In genomic region chr17:76732734-76733617, GRCh38 we compare ENCODE assay signal across 12 cellular contexts. TPM values are rescaled to one million over a fixed set of nuclear protein-coding genes. Genes with fewer than 3 reads are reported as not detected.
DNase-seq lines count a peak whose midpoint lies in the region; ATAC-seq, FAIRE-seq and TF ChIP-seq lines count a peak whose summit lies in the region.
"Had no signal": no experiment of that assay in that cellular context is flagged by ENCODE, and none has a peak within 500 bp of the region (broad histone marks: within the 10 kb centered on the region; RNA-seq: fewer than 3 reads in every experiment).

No MANE protein-coding gene starts in this region.

- H3K27me3 ChIP-seq in HepG2 (ENCODE audit: control insufficient read depth in 1 of 2, insufficient read depth in 2 of 2, low read length in 2 of 2) (peaks cover 0 to under 1% of the 10 kb centered on the region in 2 experiments; a peak in 1 of 5 replicates), right lobe of liver (no peaks in the 10 kb centered on the region), SK-N-SH (ENCODE audit: insufficient read depth) (no peaks in the 10 kb centered on the region)
- H3K27me3 ChIP-seq: SJCRH30 had no signal

- no peaks in the 10 kb centered on the region for H3K9me3 ChIP-seq in HepG2 (ENCODE audit: low read length)
- H3K9me3 ChIP-seq in right lobe of liver, result no peaks in the 10 kb centered on the region
- H3K9me3 ChIP-seq in SK-N-SH, result no peaks in the 10 kb centered on the region
- H3K9me3 ChIP-seq: SJCRH30 had no signal

- WGBS in HepG2 (ENCODE audit: low lambda C conversion rate), result 95% methylated on average over 3 of the region's 3 CpGs
- 65% methylated on average over 3 of the region's 3 CpGs for WGBS in right lobe of liver (ENCODE audit: insufficient coverage, low coverage, low lambda C conversion rate, missing lambda C conversion rate)
- 79% methylated on average over 3 of the region's 3 CpGs for WGBS in SK-N-SH (ENCODE audit: low lambda C conversion rate)

- H3K4me1 ChIP-seq in HepG2 (ENCODE audit: insufficient read depth, low read length) (peaks cover 50% of the 10 kb centered on the region), right lobe of liver (peaks cover 0 to 44% (median 13%) of the 10 kb centered on the region in 4 donors), SK-N-SH (ENCODE audit: control insufficient read depth in 1 of 2, insufficient read depth in 2 of 2, low read depth in 1 of 2, low read length in 1 of 2) (peaks cover 30% of the 10 kb centered on the region in 2 experiments)

- H3K4me3 ChIP-seq in HepG2 (replicated peaks in 1 of 3; ENCODE audit: insufficient read depth in 1 of 3, low read depth in 2 of 3, low read length in 3 of 3) (peak overlapping the region in 1 of 3 experiments; percentile 100; a peak in 1 of 6 replicates), right lobe of liver (no peak overlapping the region), SK-N-SH (ENCODE audit: low read depth in 2 of 2, low read length in 1 of 2) (peak overlapping the region; percentile 91 to 100; a peak in 2 of 4 replicates)

- no peak for ATAC-seq in HepG2
- ATAC-seq in right lobe of liver, result no peak
- ATAC-seq in HG03175 (IDR thresholded peaks at IDR 0.05; ENCODE audit: unreplicated experiment), result no peak

- TF ChIP-seq CTCF in HepG2 (CRISPR knock-in tag; IDR thresholded peaks at IDR 0.05) (no peak), right lobe of liver (IDR thresholded peaks at IDR 0.05) (no peak), SK-N-SH (IDR thresholded peaks at IDR 0.05) (no peak)

- peaks cover 35% of the 10 kb centered on the region for H4K20me1 ChIP-seq in HepG2 (ENCODE audit: insufficient read depth, low read length)
- peaks cover 53% of the 10 kb centered on the region for H4K20me1 ChIP-seq in SK-N-SH (ENCODE audit: insufficient read depth)

- TF ChIP-seq RAD21 in HepG2 (CRISPR knock-in tag; IDR thresholded peaks at IDR 0.05) (no peak), SK-N-SH (IDR thresholded peaks at IDR 0.05; ENCODE audit: low read length) (no peak)

- peaks cover 12 to 35% of the 10 kb centered on the region in 2 experiments for H3K36me3 ChIP-seq in HepG2 (replicated peaks in 1 of 2; ENCODE audit: control insufficient read depth in 1 of 2, insufficient read depth in 2 of 2, low read length in 2 of 2)
- peaks cover 0 to 48% (median 20%) of the 10 kb centered on the region in 4 donors for H3K36me3 ChIP-seq in right lobe of liver
- peaks cover 45 to 62% of the 10 kb centered on the region in 2 experiments for H3K36me3 ChIP-seq in SK-N-SH (replicated peaks in 1 of 2; ENCODE audit: control insufficient read depth in 1 of 2, insufficient read depth in 2 of 2, low read length in 1 of 2)

- peak overlapping the region; percentile 88 for H3K4me2 ChIP-seq in HepG2 (ENCODE audit: low read depth, low read length)
- H3K4me2 ChIP-seq in SK-N-SH, result peak overlapping the region; percentile 86

- H3F3A ChIP-seq in SK-N-SH (replicated peaks; ENCODE audit: insufficient read depth), result peaks cover 48% of the 10 kb centered on the region

- in situ Hi-C loops in HepG2 (cut with HindIII; ENCODE audit: extremely low pct_ligation_motif_present, low pct_unique_long_range_greater_than_20kb), result no loop called here

- H3K9me2 ChIP-seq in SK-N-SH, result no peaks in the 10 kb centered on the region

- H2AFZ ChIP-seq in HepG2 (ENCODE audit: low read length), result no peak overlapping the region
- H2AFZ ChIP-seq in SK-N-SH (ENCODE audit: low read depth), result no peak overlapping the region

- no peak for DNase-seq in HepG2 (ENCODE audit: low spot score)
- DNase-seq in right lobe of liver, result no peak
- no peak for DNase-seq in SK-N-SH
- DNase-seq in glomerular visceral epithelial cell (ENCODE audit: extremely low spot score), result peak; percentile 30
- no peak for DNase-seq in LoVo (ENCODE audit: low spot score)
- DNase-seq in NK-92 treated with Interleukin-12 subunit alpha and Interleukin-12 subunit beta, amount 100 ng/mL, for 24 hours (lab: John Stamatoyannopoulos, UW), result no peak
- DNase-seq in posterior vena cava (ENCODE audit: low spot score), result no peak
- DNase-seq: DMS79 treated with DMSO at 0.1 percent for 48 hours, head of caudate nucleus had no signal

- TF ChIP-seq EP300 in HepG2 (IDR thresholded peaks at IDR 0.05; ENCODE audit: low read depth in 2 of 2, low read length in 2 of 2), result no peak
- no peak for TF ChIP-seq EP300 in HepG2 (CRISPR knock-in tag; IDR thresholded peaks at IDR 0.05; ENCODE audit: borderline replicate concordance)
- TF ChIP-seq EP300 in SK-N-SH (IDR thresholded peaks at IDR 0.05; ENCODE audit: borderline replicate concordance in 1 of 2, low read depth in 1 of 2, low read length in 1 of 2), result no peak

- intact Hi-C loops in HepG2 (cut with micrococcal nuclease; ENCODE audit: unreplicated experiment) (no loop called here), right lobe of liver (cut with DNase I) (no loop called here), posterior vena cava (cut with DNase I) (no loop called here)

- H3K9ac ChIP-seq in HepG2 (ENCODE audit: insufficient read depth, low read depth, low read length), result no peak overlapping the region
- H3K9ac ChIP-seq in SK-N-SH, result peak overlapping the region; percentile 95; the same call in 1 of the 2 replicates

- BruUV-seq in HepG2 (replicated peaks; lab: Mats Ljungman, UMichigan), result no TSS peak

- FAIRE-seq in HepG2 (lab: Jason Lieb, UNC), result no peak
- FAIRE-seq: HTR-8/SVneo had no signal

- H3K79me2 ChIP-seq in HepG2 (ENCODE audit: insufficient read depth, low read length), result peaks cover 59% of the 10 kb centered on the region
- peaks cover 92% of the 10 kb centered on the region for H3K79me2 ChIP-seq in SK-N-SH (ENCODE audit: insufficient read depth)

- CTCF ChIA-PET in HepG2 (lab: Yijun Ruan, JAX; ENCODE audit: low intra/inter-chr PET ratio, low total read pairs), result no interaction called here
- CTCF ChIA-PET in SK-N-SH (lab: Yijun Ruan, JAX), result interaction anchor here (0.8 to 3.1 kb wide), 10 partner anchors 11 to 334 kb away, joined by 3 to 17 read pairs (median 4); no protein-coding TSS in a partner anchor

- H3K27ac ChIP-seq in HepG2 (ENCODE audit: extremely low read length, insufficient read depth, low read length) (peak overlapping the region; percentile 3), right lobe of liver (no peak overlapping the region), SK-N-SH (ENCODE audit: low read depth in 2 of 2, low read length in 1 of 2) (peak overlapping the region; percentile 98 to 99)
- H3K27ac ChIP-seq: SJCRH30 had no signal

- POLR2A ChIA-PET in HepG2 (lab: Yijun Ruan, JAX), result interaction anchor here (0.5 to 1.8 kb wide), 3 partner anchors 14 to 62 kb away, joined by 3 to 8 read pairs (median 3); no protein-coding TSS in a partner anchor
- POLR2A ChIA-PET in SK-N-SH (lab: Yijun Ruan, JAX), result interaction anchor here (1.1 kb wide), 1 partner anchor 15 kb away, joined by 3 read pairs; no protein-coding TSS in a partner anchor

- peak; percentile 55 to 64; a peak in 2 of 4 replicates for TF ChIP-seq POLR2A in HepG2 (IDR thresholded peaks at IDR 0.05; ENCODE audit: insufficient read depth in 1 of 2, low read depth in 2 of 2, low read length in 2 of 2)
- no peak for TF ChIP-seq POLR2A in right lobe of liver (IDR thresholded peaks at IDR 0.05)

RNA-seq across cellular contexts. Expression of gene SRSF2, which starts 4.2 kb away (rescaled TPM):
- total RNA-seq in HepG2 (2016; rRNA removed; fragmentation: Illumina TruSeq; extraction: Trizol) (249 and 319 TPM in 2 replicates), right lobe of liver (100 to 1,000 TPM in 1 of 6 experiments, 10 to 100 TPM in 5; 62.4 to 106 (median 86.0) TPM), posterior vena cava (100 to 1,000 TPM; 120 to 133 TPM)
- total RNA-seq in HepG2 (2016; cell fraction: cytosol; rRNA removed; fragmentation: Illumina TruSeq; extraction: Trizol; ENCODE audit: low read depth), result 103 and 114 TPM in 2 replicates
- total RNA-seq in HepG2 (2016; cell fraction: insoluble cytoplasmic fraction; rRNA removed; fragmentation: Illumina TruSeq; extraction: Trizol), result 260 and 312 TPM in 2 replicates
- 135 and 140 TPM in 2 replicates for total RNA-seq in HepG2 (2016; cell fraction: membrane; rRNA removed; fragmentation: Illumina TruSeq; extraction: Trizol)
- 349 and 418 TPM in 2 replicates for total RNA-seq in HepG2 (2016; cell fraction: nucleus; rRNA removed; fragmentation: Illumina TruSeq; extraction: Trizol)
- polyA plus RNA-seq in HepG2 (2011; rRNA removed) (306 and 308 TPM in 2 replicates), SK-N-SH (2012; rRNA removed) (211 and 271 TPM in 2 replicates)
- polyA plus RNA-seq in HepG2 (2011; cell fraction: cytosol; rRNA removed), result 103 and 169 TPM in 2 replicates
- polyA plus RNA-seq in HepG2 (2011; cell fraction: nucleus; rRNA removed), result 1,720 and 2,373 TPM in 2 replicates
- polyA plus RNA-seq in HepG2 (2012), result 214 and 282 TPM in 2 replicates
- polyA plus RNA-seq in HepG2 (2016; cell fraction: cytosol; fragmentation: Illumina TruSeq; extraction: Trizol; ENCODE audit: low read depth), result 77.5 and 85.0 TPM in 2 replicates
- 376 and 395 TPM in 2 replicates for polyA plus RNA-seq in HepG2 (2016; cell fraction: insoluble cytoplasmic fraction; fragmentation: Illumina TruSeq; extraction: Trizol; ENCODE audit: low read depth)
- 116 and 123 TPM in 2 replicates for polyA plus RNA-seq in HepG2 (2016; cell fraction: membrane; fragmentation: Illumina TruSeq; extraction: Trizol; ENCODE audit: low read depth)
- polyA plus RNA-seq in HepG2 (2016; cell fraction: nucleus; fragmentation: Illumina TruSeq; extraction: Trizol; ENCODE audit: insufficient read depth, low read depth), result 776 and 819 TPM in 2 replicates
- polyA minus RNA-seq in HepG2 (2011; rRNA and poly(A)+ RNA removed; ENCODE audit: low replicate concordance), result 243 and 377 TPM in 2 replicates
- polyA minus RNA-seq in HepG2 (2011; cell fraction: cytosol; rRNA and poly(A)+ RNA removed), result 59.7 and 82.4 TPM in 2 replicates
- polyA minus RNA-seq in HepG2 (2011; cell fraction: nucleus; rRNA and poly(A)+ RNA removed), result 526 and 551 TPM in 2 replicates
- 162 and 197 TPM in 2 replicates for polyA plus RNA-seq in SK-N-SH (2012; cell fraction: cytosol; rRNA removed)
- 1,226 and 1,940 TPM in 2 replicates for polyA plus RNA-seq in SK-N-SH (2012; cell fraction: nucleus; rRNA removed)

RNA-seq across cellular contexts. Expression of gene MFSD11, which starts 4.9 kb away (rescaled TPM):
- 19.4 and 36.3 TPM in 2 replicates for total RNA-seq in HepG2 (2016; rRNA removed; fragmentation: Illumina TruSeq; extraction: Trizol)
- 19.7 and 21.0 TPM in 2 replicates for total RNA-seq in HepG2 (2016; cell fraction: cytosol; rRNA removed; fragmentation: Illumina TruSeq; extraction: Trizol; ENCODE audit: low read depth)
- total RNA-seq in HepG2 (2016; cell fraction: insoluble cytoplasmic fraction; rRNA removed; fragmentation: Illumina TruSeq; extraction: Trizol), result 17.3 and 35.0 TPM in 2 replicates
- 17.5 and 20.2 TPM in 2 replicates for total RNA-seq in HepG2 (2016; cell fraction: membrane; rRNA removed; fragmentation: Illumina TruSeq; extraction: Trizol)
- total RNA-seq in HepG2 (2016; cell fraction: nucleus; rRNA removed; fragmentation: Illumina TruSeq; extraction: Trizol), result 39.1 and 44.6 TPM in 2 replicates
- polyA plus RNA-seq in HepG2 (2011; rRNA removed), result 25.2 and 26.1 TPM in 2 replicates
- 11.6 and 16.0 TPM in 2 replicates for polyA plus RNA-seq in HepG2 (2011; cell fraction: cytosol; rRNA removed)
- polyA plus RNA-seq in HepG2 (2011; cell fraction: nucleus; rRNA removed), result 59.2 and 64.8 TPM in 2 replicates
- 20.4 and 24.1 TPM in 2 replicates for polyA plus RNA-seq in HepG2 (2012)
- 5.8 and 6.2 TPM in 2 replicates for polyA plus RNA-seq in HepG2 (2016; cell fraction: cytosol; fragmentation: Illumina TruSeq; extraction: Trizol; ENCODE audit: low read depth)
- 13.0 and 15.6 TPM in 2 replicates for polyA plus RNA-seq in HepG2 (2016; cell fraction: insoluble cytoplasmic fraction; fragmentation: Illumina TruSeq; extraction: Trizol; ENCODE audit: low read depth)
- 9.2 and 11.8 TPM in 2 replicates for polyA plus RNA-seq in HepG2 (2016; cell fraction: membrane; fragmentation: Illumina TruSeq; extraction: Trizol; ENCODE audit: low read depth)
- polyA plus RNA-seq in HepG2 (2016; cell fraction: nucleus; fragmentation: Illumina TruSeq; extraction: Trizol; ENCODE audit: insufficient read depth, low read depth), result 60.1 and 68.2 TPM in 2 replicates
- polyA minus RNA-seq in HepG2 (2011; rRNA and poly(A)+ RNA removed; ENCODE audit: low replicate concordance), result 33.4 and 39.8 TPM in 2 replicates
- polyA minus RNA-seq in HepG2 (2011; cell fraction: cytosol; rRNA and poly(A)+ RNA removed), result 12.8 and 16.1 TPM in 2 replicates
- 36.3 and 51.1 TPM in 2 replicates for polyA minus RNA-seq in HepG2 (2011; cell fraction: nucleus; rRNA and poly(A)+ RNA removed)
- total RNA-seq in right lobe of liver, result 10 to 100 TPM in 5 of 6 experiments, 1 to 10 TPM in 1; 8.5 to 16.3 (median 15.3) TPM
- 22.7 and 28.3 TPM in 2 replicates for polyA plus RNA-seq in SK-N-SH (2012; rRNA removed)
- polyA plus RNA-seq in SK-N-SH (2012; cell fraction: cytosol; rRNA removed), result 24.9 and 26.3 TPM in 2 replicates
- polyA plus RNA-seq in SK-N-SH (2012; cell fraction: nucleus; rRNA removed), result 28.4 and 31.2 TPM in 2 replicates
- 10 to 100 TPM; 20.7 to 24.0 TPM for total RNA-seq in posterior vena cava

RNA-seq across cellular contexts. Expression of gene METTL23, which starts 6.3 kb away (rescaled TPM):
- 39.7 and 39.9 TPM in 2 replicates for total RNA-seq in HepG2 (2016; rRNA removed; fragmentation: Illumina TruSeq; extraction: Trizol)
- 13.8 and 15.1 TPM in 2 replicates for total RNA-seq in HepG2 (2016; cell fraction: cytosol; rRNA removed; fragmentation: Illumina TruSeq; extraction: Trizol; ENCODE audit: low read depth)
- total RNA-seq in HepG2 (2016; cell fraction: insoluble cytoplasmic fraction; rRNA removed; fragmentation: Illumina TruSeq; extraction: Trizol), result 40.1 and 40.8 TPM in 2 replicates
- 23.4 and 26.9 TPM in 2 replicates for total RNA-seq in HepG2 (2016; cell fraction: membrane; rRNA removed; fragmentation: Illumina TruSeq; extraction: Trizol)
- 28.8 and 32.4 TPM in 2 replicates for total RNA-seq in HepG2 (2016; cell fraction: nucleus; rRNA removed; fragmentation: Illumina TruSeq; extraction: Trizol)
- polyA plus RNA-seq in HepG2 (2011; rRNA removed), result 85.4 and 104 TPM in 2 replicates
- polyA plus RNA-seq in HepG2 (2011; cell fraction: cytosol; rRNA removed), result 54.2 and 65.9 TPM in 2 replicates
- 68.9 and 70.3 TPM in 2 replicates for polyA plus RNA-seq in HepG2 (2011; cell fraction: nucleus; rRNA removed)
- 49.3 and 49.6 TPM in 2 replicates for polyA plus RNA-seq in HepG2 (2012)
- polyA plus RNA-seq in HepG2 (2016; cell fraction: cytosol; fragmentation: Illumina TruSeq; extraction: Trizol; ENCODE audit: low read depth), result 16.6 and 18.6 TPM in 2 replicates
- 45.5 and 51.2 TPM in 2 replicates for polyA plus RNA-seq in HepG2 (2016; cell fraction: insoluble cytoplasmic fraction; fragmentation: Illumina TruSeq; extraction: Trizol; ENCODE audit: low read depth)
- 22.2 and 23.6 TPM in 2 replicates for polyA plus RNA-seq in HepG2 (2016; cell fraction: membrane; fragmentation: Illumina TruSeq; extraction: Trizol; ENCODE audit: low read depth)
- polyA plus RNA-seq in HepG2 (2016; cell fraction: nucleus; fragmentation: Illumina TruSeq; extraction: Trizol; ENCODE audit: insufficient read depth, low read depth), result 60.8 and 67.8 TPM in 2 replicates
- polyA minus RNA-seq in HepG2 (2011; rRNA and poly(A)+ RNA removed; ENCODE audit: low replicate concordance), result 23.4 and 37.2 TPM in 2 replicates
- 17.2 and 17.6 TPM in 2 replicates for polyA minus RNA-seq in HepG2 (2011; cell fraction: cytosol; rRNA and poly(A)+ RNA removed)
- polyA minus RNA-seq in HepG2 (2011; cell fraction: nucleus; rRNA and poly(A)+ RNA removed), result 17.6 and 22.6 TPM in 2 replicates
- 10 to 100 TPM; 16.0 to 25.0 (median 18.7) TPM for total RNA-seq in right lobe of liver
- 75.9 and 96.8 TPM in 2 replicates for polyA plus RNA-seq in SK-N-SH (2012; rRNA removed)
- 87.6 and 89.2 TPM in 2 replicates for polyA plus RNA-seq in SK-N-SH (2012; cell fraction: cytosol; rRNA removed)
- polyA plus RNA-seq in SK-N-SH (2012; cell fraction: nucleus; rRNA removed), result 80.8 and 107 TPM in 2 replicates
- 10 to 100 TPM; 23.3 to 25.6 TPM for total RNA-seq in posterior vena cava

RNA-seq across cellular contexts. Expression of gene JMJD6, which starts 6.6 kb away (rescaled TPM):
- total RNA-seq in HepG2 (2016; rRNA removed; fragmentation: Illumina TruSeq; extraction: Trizol) (41.0 and 49.1 TPM in 2 replicates), right lobe of liver (10 to 100 TPM in 5 of 6 experiments, 1 to 10 TPM in 1; 10.0 to 15.8 (median 11.1) TPM), posterior vena cava (10 to 100 TPM; 32.1 to 43.0 TPM)
- total RNA-seq in HepG2 (2016; cell fraction: cytosol; rRNA removed; fragmentation: Illumina TruSeq; extraction: Trizol; ENCODE audit: low read depth), result 9.7 and 10.0 TPM in 2 replicates
- 41.7 and 48.0 TPM in 2 replicates for total RNA-seq in HepG2 (2016; cell fraction: insoluble cytoplasmic fraction; rRNA removed; fragmentation: Illumina TruSeq; extraction: Trizol)
- total RNA-seq in HepG2 (2016; cell fraction: membrane; rRNA removed; fragmentation: Illumina TruSeq; extraction: Trizol), result 15.3 and 17.9 TPM in 2 replicates
- 24.8 and 26.0 TPM in 2 replicates for total RNA-seq in HepG2 (2016; cell fraction: nucleus; rRNA removed; fragmentation: Illumina TruSeq; extraction: Trizol)
- polyA plus RNA-seq in HepG2 (2011; rRNA removed) (33.6 and 36.0 TPM in 2 replicates), SK-N-SH (2012; rRNA removed) (20.1 and 23.3 TPM in 2 replicates)
- polyA plus RNA-seq in HepG2 (2011; cell fraction: cytosol; rRNA removed), result 25.2 and 31.5 TPM in 2 replicates
- polyA plus RNA-seq in HepG2 (2011; cell fraction: nucleus; rRNA removed), result 43.8 and 48.7 TPM in 2 replicates
- polyA plus RNA-seq in HepG2 (2012), result 37.4 and 57.9 TPM in 2 replicates
- 7.4 and 7.7 TPM in 2 replicates for polyA plus RNA-seq in HepG2 (2016; cell fraction: cytosol; fragmentation: Illumina TruSeq; extraction: Trizol; ENCODE audit: low read depth)
- 47.9 and 48.6 TPM in 2 replicates for polyA plus RNA-seq in HepG2 (2016; cell fraction: insoluble cytoplasmic fraction; fragmentation: Illumina TruSeq; extraction: Trizol; ENCODE audit: low read depth)
- 11.8 and 11.9 TPM in 2 replicates for polyA plus RNA-seq in HepG2 (2016; cell fraction: membrane; fragmentation: Illumina TruSeq; extraction: Trizol; ENCODE audit: low read depth)
- polyA plus RNA-seq in HepG2 (2016; cell fraction: nucleus; fragmentation: Illumina TruSeq; extraction: Trizol; ENCODE audit: insufficient read depth, low read depth), result 37.6 and 45.3 TPM in 2 replicates
- polyA minus RNA-seq in HepG2 (2011; rRNA and poly(A)+ RNA removed; ENCODE audit: low replicate concordance), result 14.9 and 21.3 TPM in 2 replicates
- polyA minus RNA-seq in HepG2 (2011; cell fraction: cytosol; rRNA and poly(A)+ RNA removed), result 13.4 and 16.7 TPM in 2 replicates
- 10.3 and 15.4 TPM in 2 replicates for polyA minus RNA-seq in HepG2 (2011; cell fraction: nucleus; rRNA and poly(A)+ RNA removed)
- 15.2 and 15.7 TPM in 2 replicates for polyA plus RNA-seq in SK-N-SH (2012; cell fraction: cytosol; rRNA removed)
- 60.2 and 109 TPM in 2 replicates for polyA plus RNA-seq in SK-N-SH (2012; cell fraction: nucleus; rRNA removed)

RNA-seq across cellular contexts. Expression of gene MXRA7, which starts 22.2 kb away (rescaled TPM):
- total RNA-seq in HepG2 (2016; rRNA removed; fragmentation: Illumina TruSeq; extraction: Trizol) (28.0 and 44.8 TPM in 2 replicates), right lobe of liver (10 to 100 TPM in 5 of 6 experiments, 1 to 10 TPM in 1; 7.7 to 25.4 (median 15.3) TPM), posterior vena cava (100 to 1,000 TPM; 343 to 428 TPM)
- total RNA-seq in HepG2 (2016; cell fraction: cytosol; rRNA removed; fragmentation: Illumina TruSeq; extraction: Trizol; ENCODE audit: low read depth), result 22.8 and 24.5 TPM in 2 replicates
- total RNA-seq in HepG2 (2016; cell fraction: insoluble cytoplasmic fraction; rRNA removed; fragmentation: Illumina TruSeq; extraction: Trizol), result 30.0 and 44.9 TPM in 2 replicates
- total RNA-seq in HepG2 (2016; cell fraction: membrane; rRNA removed; fragmentation: Illumina TruSeq; extraction: Trizol), result 51.0 and 58.7 TPM in 2 replicates
- 30.0 and 37.9 TPM in 2 replicates for total RNA-seq in HepG2 (2016; cell fraction: nucleus; rRNA removed; fragmentation: Illumina TruSeq; extraction: Trizol)
- polyA plus RNA-seq in HepG2 (2011; rRNA removed) (112 and 139 TPM in 2 replicates), SK-N-SH (2012; rRNA removed) (154 and 187 TPM in 2 replicates)
- 75.0 and 131 TPM in 2 replicates for polyA plus RNA-seq in HepG2 (2011; cell fraction: cytosol; rRNA removed)
- 36.3 and 45.0 TPM in 2 replicates for polyA plus RNA-seq in HepG2 (2011; cell fraction: nucleus; rRNA removed)
- 131 and 138 TPM in 2 replicates for polyA plus RNA-seq in HepG2 (2012)
- 36.6 and 41.1 TPM in 2 replicates for polyA plus RNA-seq in HepG2 (2016; cell fraction: cytosol; fragmentation: Illumina TruSeq; extraction: Trizol; ENCODE audit: low read depth)
- polyA plus RNA-seq in HepG2 (2016; cell fraction: insoluble cytoplasmic fraction; fragmentation: Illumina TruSeq; extraction: Trizol; ENCODE audit: low read depth), result 37.7 and 42.0 TPM in 2 replicates
- polyA plus RNA-seq in HepG2 (2016; cell fraction: membrane; fragmentation: Illumina TruSeq; extraction: Trizol; ENCODE audit: low read depth), result 56.2 and 59.4 TPM in 2 replicates
- 59.5 and 60.5 TPM in 2 replicates for polyA plus RNA-seq in HepG2 (2016; cell fraction: nucleus; fragmentation: Illumina TruSeq; extraction: Trizol; ENCODE audit: insufficient read depth, low read depth)
- 21.9 and 76.0 TPM in 2 replicates for polyA minus RNA-seq in HepG2 (2011; rRNA and poly(A)+ RNA removed; ENCODE audit: low replicate concordance)
- polyA minus RNA-seq in HepG2 (2011; cell fraction: cytosol; rRNA and poly(A)+ RNA removed), result 38.4 and 70.8 TPM in 2 replicates
- polyA minus RNA-seq in HepG2 (2011; cell fraction: nucleus; rRNA and poly(A)+ RNA removed), result 18.8 and 29.5 TPM in 2 replicates
- polyA plus RNA-seq in SK-N-SH (2012; cell fraction: cytosol; rRNA removed), result 223 and 232 TPM in 2 replicates
- polyA plus RNA-seq in SK-N-SH (2012; cell fraction: nucleus; rRNA removed), result 55.0 and 81.5 TPM in 2 replicates

Comparison
In these comparisons a context has a peak if more than half of its experiments do, and no peak if none do; other contexts are left out.
1. H3K27ac ChIP-seq: peak in HepG2 (single experiment) and SK-N-SH (2 of 2); none in right lobe of liver (0 of 3).
2. H3K4me3 ChIP-seq: peak in SK-N-SH (2 of 2); none in right lobe of liver (0 of 3).
3. Of the 25 proteins assayed by ChIP-seq in both HepG2 and SK-N-SH: peak only in HepG2: MAX and NFIC; only in SK-N-SH: JUND, SIN3A and ZBTB33; in both: POLR2AphosphoS5; in neither: 19.